In the genomic region with DNA sequence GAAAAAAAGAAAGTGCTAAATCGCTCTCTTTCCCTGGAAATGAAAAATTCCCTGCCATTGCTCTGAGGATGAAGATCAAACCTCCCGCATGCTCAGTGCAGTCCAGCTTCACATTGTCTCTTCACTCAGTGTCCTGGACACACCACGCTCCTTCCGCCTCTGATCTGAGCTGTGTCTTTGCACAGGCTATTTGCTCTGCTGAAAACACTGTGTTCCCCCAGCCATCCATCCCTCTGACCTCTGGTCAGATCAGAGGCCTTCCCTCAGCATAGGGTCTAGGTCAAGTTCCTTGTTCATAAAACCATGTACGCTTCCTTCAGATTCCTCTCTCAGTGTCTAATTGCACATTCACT, we compare ENCODE assay signal across 1 cellular context.
TF ChIP-seq lines count a peak whose summit lies in the region.

No MANE protein-coding gene starts in this region.

TF ChIP-seq in SK-N-SH, 30 proteins besides CTCF, POLR2A, EP300 and RAD21 (continued from another document):
- TF ChIP-seq, protein P1, sequence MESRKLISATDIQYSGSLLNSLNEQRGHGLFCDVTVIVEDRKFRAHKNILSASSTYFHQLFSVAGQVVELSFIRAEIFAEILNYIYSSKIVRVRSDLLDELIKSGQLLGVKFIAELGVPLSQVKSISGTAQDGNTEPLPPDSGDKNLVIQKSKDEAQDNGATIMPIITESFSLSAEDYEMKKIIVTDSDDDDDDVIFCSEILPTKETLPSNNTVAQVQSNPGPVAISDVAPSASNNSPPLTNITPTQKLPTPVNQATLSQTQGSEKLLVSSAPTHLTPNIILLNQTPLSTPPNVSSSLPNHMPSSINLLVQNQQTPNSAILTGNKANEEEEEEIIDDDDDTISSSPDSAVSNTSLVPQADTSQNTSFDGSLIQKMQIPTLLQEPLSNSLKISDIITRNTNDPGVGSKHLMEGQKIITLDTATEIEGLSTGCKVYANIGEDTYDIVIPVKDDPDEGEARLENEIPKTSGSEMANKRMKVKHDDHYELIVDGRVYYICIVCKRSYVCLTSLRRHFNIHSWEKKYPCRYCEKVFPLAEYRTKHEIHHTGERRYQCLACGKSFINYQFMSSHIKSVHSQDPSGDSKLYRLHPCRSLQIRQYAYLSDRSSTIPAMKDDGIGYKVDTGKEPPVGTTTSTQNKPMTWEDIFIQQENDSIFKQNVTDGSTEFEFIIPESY (IDR thresholded peaks at IDR 0.05; ENCODE audit: borderline replicate concordance, low read depth) = no peak
- TF ChIP-seq GABPA (IDR thresholded peaks at IDR 0.05; ENCODE audit: low read depth) (no peak), RCOR1 (IDR thresholded peaks at IDR 0.05; ENCODE audit: low read length) (no peak), ELF1 (IDR thresholded peaks at IDR 0.05) (no peak), TAF1 (IDR thresholded peaks at IDR 0.05; ENCODE audit: borderline replicate concordance, low read depth, low read length) (no peak), POLR2AphosphoS5 (IDR thresholded peaks at IDR 0.05; ENCODE audit: low read depth, low read length) (no peak), USF1 (IDR thresholded peaks at IDR 0.05; ENCODE audit: borderline replicate concordance, low read depth) (no peak), JUND (IDR thresholded peaks at IDR 0.05) (no peak), FOXJ3 (CRISPR knock-in tag; IDR thresholded peaks at IDR 0.05) (no peak), GATA2 (CRISPR knock-in tag; IDR thresholded peaks at IDR 0.05) (no peak), NRF1 (IDR thresholded peaks at IDR 0.05; ENCODE audit: low read depth, low read length) (no peak)
- TF ChIP-seq, protein P2, sequence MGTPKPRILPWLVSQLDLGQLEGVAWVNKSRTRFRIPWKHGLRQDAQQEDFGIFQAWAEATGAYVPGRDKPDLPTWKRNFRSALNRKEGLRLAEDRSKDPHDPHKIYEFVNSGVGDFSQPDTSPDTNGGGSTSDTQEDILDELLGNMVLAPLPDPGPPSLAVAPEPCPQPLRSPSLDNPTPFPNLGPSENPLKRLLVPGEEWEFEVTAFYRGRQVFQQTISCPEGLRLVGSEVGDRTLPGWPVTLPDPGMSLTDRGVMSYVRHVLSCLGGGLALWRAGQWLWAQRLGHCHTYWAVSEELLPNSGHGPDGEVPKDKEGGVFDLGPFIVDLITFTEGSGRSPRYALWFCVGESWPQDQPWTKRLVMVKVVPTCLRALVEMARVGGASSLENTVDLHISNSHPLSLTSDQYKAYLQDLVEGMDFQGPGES (IDR thresholded peaks at IDR 0.05; ENCODE audit: low read depth, low read length) = no peak
